8 cellular contexts compared by ENCODE assay signal in the genomic region with DNA sequence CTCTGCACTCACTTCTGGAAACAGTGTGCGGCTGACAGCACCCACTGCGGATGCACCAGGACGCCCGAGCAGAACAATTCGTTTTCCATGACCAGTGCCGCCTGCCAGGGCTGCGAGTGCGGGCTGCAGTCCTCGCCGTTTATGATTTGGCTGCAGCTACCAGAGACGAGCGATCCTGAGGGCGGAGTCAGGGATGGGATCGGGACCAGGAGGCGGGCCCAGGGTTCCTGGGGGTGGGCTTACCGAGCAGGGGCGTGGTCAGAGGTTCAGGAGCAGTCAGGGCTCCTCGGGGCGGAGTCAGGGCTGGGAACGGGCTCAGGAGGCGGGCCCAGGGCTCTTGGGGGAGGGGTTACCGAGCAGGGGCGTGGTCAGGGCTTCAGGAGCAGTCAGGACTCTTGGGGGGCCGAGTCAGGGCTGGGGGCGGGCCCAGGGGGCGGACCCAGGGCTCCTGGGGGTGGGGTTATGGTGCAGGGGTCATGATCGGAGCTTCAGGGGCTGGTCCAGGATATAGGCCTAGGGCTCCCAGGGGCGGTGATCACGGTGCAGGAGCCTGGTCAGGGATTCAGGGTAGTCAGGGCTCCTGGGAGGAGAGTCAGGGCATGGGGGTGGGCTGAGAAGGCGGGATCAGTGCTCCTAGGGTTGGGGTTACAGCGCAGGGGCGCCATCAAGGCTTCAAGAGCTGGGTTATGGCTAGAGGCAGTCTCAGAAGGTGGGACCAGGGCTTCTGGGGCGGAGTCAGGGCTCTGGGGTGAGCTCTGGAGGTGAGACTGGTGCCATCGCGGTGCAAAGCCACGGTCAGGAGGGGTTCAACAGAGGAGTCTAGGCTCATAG.
DNase-seq lines count a peak whose midpoint lies in the region; ATAC-seq and TF ChIP-seq lines count a peak whose summit lies in the region.

No MANE protein-coding gene starts in this region.

- TF ChIP-seq POLR2A in erythroblast (IDR thresholded peaks at IDR 0.05; ENCODE audit: low read length) = no peak

- H3K4me3 ChIP-seq in SK-N-MC = peak overlapping the region; percentile 55

- no peak overlapping the region for H3K27ac ChIP-seq in SK-N-MC

- no peaks in the 10 kb centered on the region for H3K36me3 ChIP-seq in SK-N-MC (ENCODE audit: insufficient read depth, low read length)

- DNase-seq in DMS 273 (lab: John Stamatoyannopoulos, UW; ENCODE audit: unreplicated experiment) (peak; percentile 42), DMS 273 treated with DMSO at 0.1 percent for 48 hours (lab: John Stamatoyannopoulos, UW) (no peak), SK-N-MC (ENCODE audit: low read depth, low spot score) (no peak), erythroblast (lab: John Stamatoyannopoulos, UW) (peak; percentile 43 to 69), pons (ENCODE audit: low spot score) (no peak), medulla oblongata (ENCODE audit: extremely low spot score) (no peak)
- DNase-seq in stimulated activated CD4-positive, alpha-beta T cell treated with anti-CD3 and anti-CD28 coated beads, Interleukin-12 subunit alpha, Interleukin-12 subunit beta, amount 100 ng/mL, for 48 hours (ENCODE audit: low read depth in 2 of 3, low spot score in 1 of 3) = peak; percentile 23 to 49 (median 31)

- H3K9ac ChIP-seq in SK-N-MC (ENCODE audit: insufficient read length) = no peak overlapping the region

- H3K9me3 ChIP-seq in SK-N-MC (ENCODE audit: low read depth, low read length) = no peaks in the 10 kb centered on the region

- ATAC-seq in HG03196 (IDR thresholded peaks at IDR 0.05; ENCODE audit: unreplicated experiment) = peak; percentile 63

Comparison
In these comparisons a context has a peak if more than half of its experiments do, and no peak if none do; other contexts are left out.
1. DNase-seq: peak in DMS 273 (single experiment), erythroblast (2 of 2) and stimulated activated CD4-positive, alpha-beta T cell treated with anti-CD3 and anti-CD28 coated beads, Interleukin-12 subunit alpha, Interleukin-12 subunit beta, amount 100 ng/mL, for 48 hours (3 of 3); none in DMS 273 treated with DMSO at 0.1 percent for 48 hours (single experiment), SK-N-MC (single experiment), pons (single experiment) and medulla oblongata (single experiment).